ENCODE assay signal across 1 cellular context in genomic region chr19:51448745-51449093, GRCh38.
TF ChIP-seq lines count a peak whose summit lies in the region.

No MANE protein-coding gene starts in this region.

TF ChIP-seq in HepG2, 621 proteins besides CTCF, POLR2A, EP300 and RAD21:
- TF ChIP-seq YEATS2 (CRISPR knock-in tag; IDR thresholded peaks at IDR 0.05; ENCODE audit: borderline replicate concordance): no peak
- TF ChIP-seq RNF219 (CRISPR knock-in tag; IDR thresholded peaks at IDR 0.05): no peak
- TF ChIP-seq NFYB (CRISPR knock-in tag; IDR thresholded peaks at IDR 0.05): no peak
- TF ChIP-seq ZFP41 (CRISPR knock-in tag; IDR thresholded peaks at IDR 0.05; ENCODE audit: borderline replicate concordance): no peak
- no peak for TF ChIP-seq ZC3H13 (CRISPR knock-in tag; IDR thresholded peaks at IDR 0.05)
- TF ChIP-seq, protein P1, sequence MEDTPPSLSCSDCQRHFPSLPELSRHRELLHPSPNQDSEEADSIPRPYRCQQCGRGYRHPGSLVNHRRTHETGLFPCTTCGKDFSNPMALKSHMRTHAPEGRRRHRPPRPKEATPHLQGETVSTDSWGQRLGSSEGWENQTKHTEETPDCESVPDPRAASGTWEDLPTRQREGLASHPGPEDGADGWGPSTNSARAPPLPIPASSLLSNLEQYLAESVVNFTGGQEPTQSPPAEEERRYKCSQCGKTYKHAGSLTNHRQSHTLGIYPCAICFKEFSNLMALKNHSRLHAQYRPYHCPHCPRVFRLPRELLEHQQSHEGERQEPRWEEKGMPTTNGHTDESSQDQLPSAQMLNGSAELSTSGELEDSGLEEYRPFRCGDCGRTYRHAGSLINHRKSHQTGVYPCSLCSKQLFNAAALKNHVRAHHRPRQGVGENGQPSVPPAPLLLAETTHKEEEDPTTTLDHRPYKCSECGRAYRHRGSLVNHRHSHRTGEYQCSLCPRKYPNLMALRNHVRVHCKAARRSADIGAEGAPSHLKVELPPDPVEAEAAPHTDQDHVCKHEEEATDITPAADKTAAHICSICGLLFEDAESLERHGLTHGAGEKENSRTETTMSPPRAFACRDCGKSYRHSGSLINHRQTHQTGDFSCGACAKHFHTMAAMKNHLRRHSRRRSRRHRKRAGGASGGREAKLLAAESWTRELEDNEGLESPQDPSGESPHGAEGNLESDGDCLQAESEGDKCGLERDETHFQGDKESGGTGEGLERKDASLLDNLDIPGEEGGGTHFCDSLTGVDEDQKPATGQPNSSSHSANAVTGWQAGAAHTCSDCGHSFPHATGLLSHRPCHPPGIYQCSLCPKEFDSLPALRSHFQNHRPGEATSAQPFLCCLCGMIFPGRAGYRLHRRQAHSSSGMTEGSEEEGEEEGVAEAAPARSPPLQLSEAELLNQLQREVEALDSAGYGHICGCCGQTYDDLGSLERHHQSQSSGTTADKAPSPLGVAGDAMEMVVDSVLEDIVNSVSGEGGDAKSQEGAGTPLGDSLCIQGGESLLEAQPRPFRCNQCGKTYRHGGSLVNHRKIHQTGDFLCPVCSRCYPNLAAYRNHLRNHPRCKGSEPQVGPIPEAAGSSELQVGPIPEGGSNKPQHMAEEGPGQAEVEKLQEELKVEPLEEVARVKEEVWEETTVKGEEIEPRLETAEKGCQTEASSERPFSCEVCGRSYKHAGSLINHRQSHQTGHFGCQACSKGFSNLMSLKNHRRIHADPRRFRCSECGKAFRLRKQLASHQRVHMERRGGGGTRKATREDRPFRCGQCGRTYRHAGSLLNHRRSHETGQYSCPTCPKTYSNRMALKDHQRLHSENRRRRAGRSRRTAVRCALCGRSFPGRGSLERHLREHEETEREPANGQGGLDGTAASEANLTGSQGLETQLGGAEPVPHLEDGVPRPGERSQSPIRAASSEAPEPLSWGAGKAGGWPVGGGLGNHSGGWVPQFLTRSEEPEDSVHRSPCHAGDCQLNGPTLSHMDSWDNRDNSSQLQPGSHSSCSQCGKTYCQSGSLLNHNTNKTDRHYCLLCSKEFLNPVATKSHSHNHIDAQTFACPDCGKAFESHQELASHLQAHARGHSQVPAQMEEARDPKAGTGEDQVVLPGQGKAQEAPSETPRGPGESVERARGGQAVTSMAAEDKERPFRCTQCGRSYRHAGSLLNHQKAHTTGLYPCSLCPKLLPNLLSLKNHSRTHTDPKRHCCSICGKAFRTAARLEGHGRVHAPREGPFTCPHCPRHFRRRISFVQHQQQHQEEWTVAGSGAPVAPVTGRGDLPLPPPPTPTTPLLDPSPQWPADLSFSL (CRISPR knock-in tag; IDR thresholded peaks at IDR 0.05): no peak
- no peak for TF ChIP-seq ZNF674 (CRISPR knock-in tag; IDR thresholded peaks at IDR 0.05; ENCODE audit: low read depth)
- TF ChIP-seq ZNF772 (CRISPR knock-in tag; IDR thresholded peaks at IDR 0.05): no peak
- TF ChIP-seq, protein P2, sequence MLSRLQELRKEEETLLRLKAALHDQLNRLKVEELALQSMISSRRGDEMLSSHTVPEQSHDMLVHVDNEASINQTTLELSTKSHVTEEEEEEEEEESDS (CRISPR knock-in tag; IDR thresholded peaks at IDR 0.05; ENCODE audit: borderline replicate concordance): no peak
- TF ChIP-seq, protein P3, sequence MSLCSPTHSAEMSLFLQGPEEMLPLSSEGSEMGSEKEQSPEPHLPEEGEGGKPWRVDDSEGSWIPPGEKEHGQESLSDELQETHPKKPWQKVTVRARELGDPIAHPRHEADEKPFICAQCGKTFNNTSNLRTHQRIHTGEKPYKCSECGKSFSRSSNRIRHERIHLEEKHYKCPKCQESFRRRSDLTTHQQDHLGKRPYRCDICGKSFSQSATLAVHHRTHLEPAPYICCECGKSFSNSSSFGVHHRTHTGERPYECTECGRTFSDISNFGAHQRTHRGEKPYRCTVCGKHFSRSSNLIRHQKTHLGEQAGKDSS (CRISPR knock-in tag; IDR thresholded peaks at IDR 0.05; ENCODE audit: borderline replicate concordance, low read depth): no peak
- TF ChIP-seq ZNF124 (CRISPR knock-in tag; IDR thresholded peaks at IDR 0.05): no peak
TF ChIP-seq in HepG2: peak in this region for 0.
